In genomic region chr2:23595601-23596251, GRCh38 we compare ENCODE assay signal across 9 cellular contexts.
DNase-seq lines count a peak whose midpoint lies in the region; ATAC-seq, FAIRE-seq and TF ChIP-seq lines count a peak whose summit lies in the region.
"Had no signal": no experiment of that assay in that cellular context is flagged by ENCODE, and none has a peak within 500 bp of the region (broad histone marks: within the 10 kb centered on the region; RNA-seq: fewer than 3 reads in every experiment).

No MANE protein-coding gene starts in this region.

- H3K4me3 ChIP-seq in SK-N-SH (ENCODE audit: low read depth in 2 of 2, low read length in 1 of 2), result no peak overlapping the region
- no peak overlapping the region for H3K4me3 ChIP-seq in left ventricle myocardium inferior
- H3K4me3 ChIP-seq in skeletal muscle satellite cell (ENCODE audit: low read length), result peak overlapping the region; percentile 57

- H4K20me1 ChIP-seq in SK-N-SH (ENCODE audit: insufficient read depth), result no peaks in the 10 kb centered on the region

- POLR2A ChIA-PET in SK-N-SH (lab: Yijun Ruan, JAX) (interaction anchor here (1.0 kb wide), 1 partner anchor 41 kb away, joined by 3 read pairs; no protein-coding TSS in a partner anchor), HEK293T (lab: Yijun Ruan, JAX) (no interaction called here)

- CTCF ChIA-PET in SK-N-SH (lab: Yijun Ruan, JAX), result interaction anchor here (1.5 kb wide), 1 partner anchor 11 kb away, joined by 4 read pairs; no protein-coding TSS in a partner anchor
- CTCF ChIA-PET in HEK293T (lab: Yijun Ruan, JAX), result no interaction called here

- no peak overlapping the region for H3K9ac ChIP-seq in SK-N-SH
- H3K9ac ChIP-seq in skeletal muscle satellite cell (ENCODE audit: low read depth, low read length), result peak overlapping the region; percentile 66

- no peaks in the 10 kb centered on the region for H3K9me2 ChIP-seq in SK-N-SH

- WGBS in SK-N-SH (ENCODE audit: low lambda C conversion rate), result 85% methylated on average over 8 of the region's 13 CpGs

- H3K4me2 ChIP-seq in SK-N-SH (0 out of 2 replicates have a peak overlapping the region, but pooled peaks have one; percentile 21), skeletal muscle satellite cell (ENCODE audit: low read length) (peak overlapping the region; percentile 80)

- H2AFZ ChIP-seq in SK-N-SH (ENCODE audit: low read depth), result no peak overlapping the region

- no peaks in the 10 kb centered on the region for H3K9me3 ChIP-seq in SK-N-SH
- no peaks in the 10 kb centered on the region for H3K9me3 ChIP-seq in left ventricle myocardium inferior (replicated peaks)
- no peaks in the 10 kb centered on the region for H3K9me3 ChIP-seq in skeletal muscle satellite cell (replicated peaks; ENCODE audit: low read length)

- H3K36me3 ChIP-seq in SK-N-SH (replicated peaks in 1 of 2; ENCODE audit: control insufficient read depth in 1 of 2, insufficient read depth in 2 of 2, low read length in 1 of 2), result no peaks in the 10 kb centered on the region
- H3K36me3 ChIP-seq in left ventricle myocardium inferior, result no peaks in the 10 kb centered on the region
- H3K36me3 ChIP-seq in skeletal muscle satellite cell (ENCODE audit: insufficient read depth, low read length), result no peaks in the 10 kb centered on the region

- TF ChIP-seq POLR2A in H54 (IDR thresholded peaks at IDR 0.05; ENCODE audit: low read depth, low read length), result no peak

- intact Hi-C loops in left ventricle myocardium inferior (cut with micrococcal nuclease), result no loop called here

- no peak for TF ChIP-seq EP300 in SK-N-SH (IDR thresholded peaks at IDR 0.05; ENCODE audit: borderline replicate concordance in 1 of 2, low read depth in 1 of 2, low read length in 1 of 2)

- no peak for ATAC-seq in HG02623 (IDR thresholded peaks at IDR 0.05; ENCODE audit: unreplicated experiment)
- ATAC-seq in HG03196 (IDR thresholded peaks at IDR 0.05; ENCODE audit: unreplicated experiment), result no peak

- no peaks in the 10 kb centered on the region for H3K79me2 ChIP-seq in SK-N-SH (ENCODE audit: insufficient read depth)

- no peak; the same call in 1 of the 2 replicates for TF ChIP-seq RAD21 in SK-N-SH (IDR thresholded peaks at IDR 0.05; ENCODE audit: low read length)

- no peak for FAIRE-seq in H54 (lab: Jason Lieb, UNC)

- no peaks in the 10 kb centered on the region for H3F3A ChIP-seq in SK-N-SH (replicated peaks; ENCODE audit: insufficient read depth)

- H3K27ac ChIP-seq in SK-N-SH (ENCODE audit: low read depth in 2 of 2, low read length in 1 of 2), result peak overlapping the region in 1 of 2 experiments; percentile 25; a peak in 1 of 4 replicates
- peak overlapping the region; percentile 71 for H3K27ac ChIP-seq in left ventricle myocardium inferior (replicated peaks)

- H3K4me1 ChIP-seq in SK-N-SH (ENCODE audit: control insufficient read depth in 1 of 2, insufficient read depth in 2 of 2, low read depth in 1 of 2, low read length in 1 of 2) (peaks cover 7 to 42% of the 10 kb centered on the region in 2 experiments; a peak in 3 of 4 replicates), left ventricle myocardium inferior (peaks cover 50% of the 10 kb centered on the region), skeletal muscle satellite cell (ENCODE audit: control insufficient read depth, insufficient read depth, low read length) (peaks cover 41% of the 10 kb centered on the region)

- peak; percentile 45 for DNase-seq in H54 (ENCODE audit: insufficient read length, low spot score)
- no peak for DNase-seq in SK-N-SH
- no peak for DNase-seq in left ventricle myocardium inferior
- DNase-seq in HEK293T (ENCODE audit: extremely low spot score), result no peak
- DNase-seq in COLO829 (ENCODE audit: low spot score), result no peak
- DNase-seq: SW 1271 had no signal

- TF ChIP-seq CTCF in SK-N-SH (IDR thresholded peaks at IDR 0.05) (no peak), left ventricle myocardium inferior (IDR thresholded peaks at IDR 0.05; ENCODE audit: borderline replicate concordance) (no peak)

- H3K27me3 ChIP-seq in SK-N-SH (ENCODE audit: insufficient read depth), result no peaks in the 10 kb centered on the region
- H3K27me3 ChIP-seq in left ventricle myocardium inferior (ENCODE audit: low read depth), result no peaks in the 10 kb centered on the region
- H3K27me3 ChIP-seq in skeletal muscle satellite cell (ENCODE audit: control insufficient read depth, insufficient read depth, low read length), result no peaks in the 10 kb centered on the region

TF ChIP-seq in SK-N-SH, 30 proteins besides CTCF, POLR2A, EP300 and RAD21:
- TF ChIP-seq JUND (IDR thresholded peaks at IDR 0.05) (no peak), POLR2AphosphoS5 (IDR thresholded peaks at IDR 0.05; ENCODE audit: low read depth, low read length) (no peak), YY1 (IDR thresholded peaks at IDR 0.05; ENCODE audit: low read depth) (no peak), RFX5 (IDR thresholded peaks at IDR 0.05; ENCODE audit: low read length) (no peak), IRF3 (IDR thresholded peaks at IDR 0.05; ENCODE audit: low read depth, low read length) (no peak), NFIC (IDR thresholded peaks at IDR 0.05; ENCODE audit: borderline replicate concordance) (no peak), GABPA (IDR thresholded peaks at IDR 0.05; ENCODE audit: low read depth) (no peak), FOSL2 (IDR thresholded peaks at IDR 0.05; ENCODE audit: borderline replicate concordance, low read depth) (no peak), FOXM1 (IDR thresholded peaks at IDR 0.05; ENCODE audit: low read depth) (no peak), MXI1 (IDR thresholded peaks at IDR 0.05; ENCODE audit: low read depth, low read length) (no peak), ELF1 (IDR thresholded peaks at IDR 0.05) (no peak), SIN3A (IDR thresholded peaks at IDR 0.05; ENCODE audit: borderline replicate concordance, low read depth, low read length) (no peak), EZH2phosphoT487 (IDR thresholded peaks at IDR 0.05; ENCODE audit: borderline replicate concordance, low read depth) (no peak)

TF ChIP-seq in HEK293T, 16 proteins besides CTCF, POLR2A, EP300 and RAD21:
- TF ChIP-seq FOXM1 (IDR thresholded peaks at IDR 0.05; ENCODE audit: borderline replicate concordance), result no peak
TF ChIP-seq in HEK293T: peak in this region for 0.
